In the genomic region with DNA sequence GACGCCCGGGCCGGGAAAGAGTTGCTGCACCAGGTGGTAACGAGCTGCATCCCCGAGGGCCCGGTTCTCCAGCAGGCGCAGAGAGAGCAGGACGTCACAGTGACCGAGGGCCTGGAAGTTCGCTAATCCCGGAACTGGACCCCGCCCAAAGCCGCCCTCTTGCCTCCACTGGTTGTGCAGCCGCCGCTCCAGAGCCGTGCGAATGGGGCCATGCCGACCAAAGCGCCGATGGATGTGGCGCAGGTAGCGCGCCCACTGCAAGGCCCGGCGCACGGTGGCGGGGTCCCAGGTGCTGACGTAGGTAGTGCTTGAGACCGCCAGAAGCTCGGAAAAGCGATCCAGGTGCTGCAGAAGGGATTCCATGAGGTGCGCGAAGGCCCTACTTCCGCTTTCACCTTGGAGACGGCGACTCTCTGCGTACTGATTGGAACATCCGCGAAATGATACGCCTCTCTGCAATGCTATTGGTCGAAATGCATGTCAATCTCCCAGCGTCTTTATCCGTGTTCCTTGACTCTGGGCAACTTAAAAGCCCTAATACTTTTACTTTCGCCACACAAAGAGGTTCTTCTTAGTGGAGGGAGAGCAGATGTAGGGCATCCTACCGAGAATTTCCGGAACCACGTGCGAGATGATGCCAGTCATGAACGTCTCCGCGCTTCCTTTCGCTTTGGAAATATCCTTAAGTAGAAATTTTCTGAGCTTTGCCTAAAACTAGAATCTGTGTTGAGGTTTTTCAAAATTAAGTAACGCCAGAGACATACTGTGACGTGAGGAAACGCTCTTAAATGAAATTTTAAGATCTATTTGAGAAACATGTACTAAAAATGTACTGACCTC, we compare ENCODE assay signal across 1 cellular context.
TF ChIP-seq lines count a peak whose summit lies in the region.

A gene with protein sequence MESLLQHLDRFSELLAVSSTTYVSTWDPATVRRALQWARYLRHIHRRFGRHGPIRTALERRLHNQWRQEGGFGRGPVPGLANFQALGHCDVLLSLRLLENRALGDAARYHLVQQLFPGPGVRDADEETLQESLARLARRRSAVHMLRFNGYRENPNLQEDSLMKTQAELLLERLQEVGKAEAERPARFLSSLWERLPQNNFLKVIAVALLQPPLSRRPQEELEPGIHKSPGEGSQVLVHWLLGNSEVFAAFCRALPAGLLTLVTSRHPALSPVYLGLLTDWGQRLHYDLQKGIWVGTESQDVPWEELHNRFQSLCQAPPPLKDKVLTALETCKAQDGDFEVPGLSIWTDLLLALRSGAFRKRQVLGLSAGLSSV (minus strand): TSS at position 376 of the 840 bp plus-strand sequence. CDS start 13 bp downstream, at position 363.

TF ChIP-seq in HepG2, 621 proteins besides CTCF, POLR2A, EP300 and RAD21 (continued from another document and continues in another):
- TF ChIP-seq ZKSCAN5 (CRISPR knock-in tag; IDR thresholded peaks at IDR 0.05) (no peak), ZFAT (CRISPR knock-in tag; conservative IDR thresholded peaks at IDR 0.05) (peak; percentile 93), FOSL1 (CRISPR knock-in tag; IDR thresholded peaks at IDR 0.05; ENCODE audit: borderline replicate concordance) (no peak), SP1 (IDR thresholded peaks at IDR 0.05) (no peak), SP1 (CRISPR knock-in tag; IDR thresholded peaks at IDR 0.05) (peak; percentile 62; the same call in 1 of the 2 replicates), MLLT10 (CRISPR knock-in tag; IDR thresholded peaks at IDR 0.05) (no peak), IKZF1 (IDR thresholded peaks at IDR 0.05) (no peak), ZNF629 (CRISPR knock-in tag; conservative IDR thresholded peaks at IDR 0.05) (0 out of 2 replicates have a peak, but pooled peaks have one; percentile 5), ERF (CRISPR knock-in tag; IDR thresholded peaks at IDR 0.05) (peak; percentile 55), ZSCAN21 (CRISPR knock-in tag; IDR thresholded peaks at IDR 0.05; ENCODE audit: borderline replicate concordance) (peak; percentile 57; the same call in 1 of the 2 replicates), RELA (CRISPR knock-in tag; IDR thresholded peaks at IDR 0.05) (no peak), KAT8 (CRISPR knock-in tag; IDR thresholded peaks at IDR 0.05) (peak; percentile 91), CHD4 (IDR thresholded peaks at IDR 0.05; ENCODE audit: borderline replicate concordance, low read length) (no peak), AHR (CRISPR knock-in tag; IDR thresholded peaks at IDR 0.05) (0 out of 2 replicates have a peak, but pooled peaks have one; percentile 68), MED1 (CRISPR knock-in tag; IDR thresholded peaks at IDR 0.05) (peak; percentile 39; the same call in 1 of the 2 replicates), ZNF598 (CRISPR knock-in tag; IDR thresholded peaks at IDR 0.05; ENCODE audit: borderline replicate concordance) (peak; percentile 86; the same call in 1 of the 2 replicates), AGO2 (optimal IDR thresholded peaks at IDR 0.05; ENCODE audit: low read depth, low read length) (peak; percentile 91), GPN1 (CRISPR knock-in tag; IDR thresholded peaks at IDR 0.05; ENCODE audit: borderline replicate concordance) (no peak; the same call in 1 of the 2 replicates), TGIF2 (CRISPR knock-in tag; IDR thresholded peaks at IDR 0.05) (0 out of 2 replicates have a peak, but pooled peaks have one; percentile 6), PTBP1 (IDR thresholded peaks at IDR 0.05; ENCODE audit: low read depth, low read length, poor library complexity, severe bottlenecking) (peak; percentile 59), FIP1L1 (IDR thresholded peaks at IDR 0.05; ENCODE audit: borderline replicate concordance, insufficient read depth, low read depth, low read length) (no peak), MBNL3 (CRISPR knock-in tag; conservative IDR thresholded peaks at IDR 0.05) (no peak), ZNF460 (CRISPR knock-in tag; IDR thresholded peaks at IDR 0.05; ENCODE audit: borderline replicate concordance) (peak; percentile 25; the same call in 1 of the 2 replicates), ZNF678 (CRISPR knock-in tag; IDR thresholded peaks at IDR 0.05) (no peak), ZNF564 (CRISPR knock-in tag; IDR thresholded peaks at IDR 0.05) (0 out of 2 replicates have a peak, but pooled peaks have one; percentile 62), KLF6 (CRISPR knock-in tag; IDR thresholded peaks at IDR 0.05) (no peak), RFX3 (CRISPR knock-in tag; IDR thresholded peaks at IDR 0.05) (peak; percentile 76), JUND (CRISPR knock-in tag; IDR thresholded peaks at IDR 0.05) (peak; percentile 67), ZKSCAN8 (CRISPR knock-in tag; IDR thresholded peaks at IDR 0.05; ENCODE audit: borderline replicate concordance) (no peak), XRCC5 (optimal IDR thresholded peaks at IDR 0.05; ENCODE audit: low read length) (no peak)
- TF ChIP-seq, protein P1, sequence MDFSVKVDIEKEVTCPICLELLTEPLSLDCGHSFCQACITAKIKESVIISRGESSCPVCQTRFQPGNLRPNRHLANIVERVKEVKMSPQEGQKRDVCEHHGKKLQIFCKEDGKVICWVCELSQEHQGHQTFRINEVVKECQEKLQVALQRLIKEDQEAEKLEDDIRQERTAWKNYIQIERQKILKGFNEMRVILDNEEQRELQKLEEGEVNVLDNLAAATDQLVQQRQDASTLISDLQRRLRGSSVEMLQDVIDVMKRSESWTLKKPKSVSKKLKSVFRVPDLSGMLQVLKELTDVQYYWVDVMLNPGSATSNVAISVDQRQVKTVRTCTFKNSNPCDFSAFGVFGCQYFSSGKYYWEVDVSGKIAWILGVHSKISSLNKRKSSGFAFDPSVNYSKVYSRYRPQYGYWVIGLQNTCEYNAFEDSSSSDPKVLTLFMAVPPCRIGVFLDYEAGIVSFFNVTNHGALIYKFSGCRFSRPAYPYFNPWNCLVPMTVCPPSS (IDR thresholded peaks at IDR 0.05) = no peak
- TF ChIP-seq, protein P2, sequence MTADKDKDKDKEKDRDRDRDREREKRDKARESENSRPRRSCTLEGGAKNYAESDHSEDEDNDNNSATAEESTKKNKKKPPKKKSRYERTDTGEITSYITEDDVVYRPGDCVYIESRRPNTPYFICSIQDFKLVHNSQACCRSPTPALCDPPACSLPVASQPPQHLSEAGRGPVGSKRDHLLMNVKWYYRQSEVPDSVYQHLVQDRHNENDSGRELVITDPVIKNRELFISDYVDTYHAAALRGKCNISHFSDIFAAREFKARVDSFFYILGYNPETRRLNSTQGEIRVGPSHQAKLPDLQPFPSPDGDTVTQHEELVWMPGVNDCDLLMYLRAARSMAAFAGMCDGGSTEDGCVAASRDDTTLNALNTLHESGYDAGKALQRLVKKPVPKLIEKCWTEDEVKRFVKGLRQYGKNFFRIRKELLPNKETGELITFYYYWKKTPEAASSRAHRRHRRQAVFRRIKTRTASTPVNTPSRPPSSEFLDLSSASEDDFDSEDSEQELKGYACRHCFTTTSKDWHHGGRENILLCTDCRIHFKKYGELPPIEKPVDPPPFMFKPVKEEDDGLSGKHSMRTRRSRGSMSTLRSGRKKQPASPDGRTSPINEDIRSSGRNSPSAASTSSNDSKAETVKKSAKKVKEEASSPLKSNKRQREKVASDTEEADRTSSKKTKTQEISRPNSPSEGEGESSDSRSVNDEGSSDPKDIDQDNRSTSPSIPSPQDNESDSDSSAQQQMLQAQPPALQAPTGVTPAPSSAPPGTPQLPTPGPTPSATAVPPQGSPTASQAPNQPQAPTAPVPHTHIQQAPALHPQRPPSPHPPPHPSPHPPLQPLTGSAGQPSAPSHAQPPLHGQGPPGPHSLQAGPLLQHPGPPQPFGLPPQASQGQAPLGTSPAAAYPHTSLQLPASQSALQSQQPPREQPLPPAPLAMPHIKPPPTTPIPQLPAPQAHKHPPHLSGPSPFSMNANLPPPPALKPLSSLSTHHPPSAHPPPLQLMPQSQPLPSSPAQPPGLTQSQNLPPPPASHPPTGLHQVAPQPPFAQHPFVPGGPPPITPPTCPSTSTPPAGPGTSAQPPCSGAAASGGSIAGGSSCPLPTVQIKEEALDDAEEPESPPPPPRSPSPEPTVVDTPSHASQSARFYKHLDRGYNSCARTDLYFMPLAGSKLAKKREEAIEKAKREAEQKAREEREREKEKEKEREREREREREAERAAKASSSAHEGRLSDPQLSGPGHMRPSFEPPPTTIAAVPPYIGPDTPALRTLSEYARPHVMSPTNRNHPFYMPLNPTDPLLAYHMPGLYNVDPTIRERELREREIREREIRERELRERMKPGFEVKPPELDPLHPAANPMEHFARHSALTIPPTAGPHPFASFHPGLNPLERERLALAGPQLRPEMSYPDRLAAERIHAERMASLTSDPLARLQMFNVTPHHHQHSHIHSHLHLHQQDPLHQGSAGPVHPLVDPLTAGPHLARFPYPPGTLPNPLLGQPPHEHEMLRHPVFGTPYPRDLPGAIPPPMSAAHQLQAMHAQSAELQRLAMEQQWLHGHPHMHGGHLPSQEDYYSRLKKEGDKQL (CRISPR knock-in tag; IDR thresholded peaks at IDR 0.05; ENCODE audit: low read depth) = no peak
- TF ChIP-seq, protein P3, sequence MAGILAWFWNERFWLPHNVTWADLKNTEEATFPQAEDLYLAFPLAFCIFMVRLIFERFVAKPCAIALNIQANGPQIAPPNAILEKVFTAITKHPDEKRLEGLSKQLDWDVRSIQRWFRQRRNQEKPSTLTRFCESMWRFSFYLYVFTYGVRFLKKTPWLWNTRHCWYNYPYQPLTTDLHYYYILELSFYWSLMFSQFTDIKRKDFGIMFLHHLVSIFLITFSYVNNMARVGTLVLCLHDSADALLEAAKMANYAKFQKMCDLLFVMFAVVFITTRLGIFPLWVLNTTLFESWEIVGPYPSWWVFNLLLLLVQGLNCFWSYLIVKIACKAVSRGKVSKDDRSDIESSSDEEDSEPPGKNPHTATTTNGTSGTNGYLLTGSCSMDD (CRISPR knock-in tag; IDR thresholded peaks at IDR 0.05) = no peak
- TF ChIP-seq, protein P4, sequence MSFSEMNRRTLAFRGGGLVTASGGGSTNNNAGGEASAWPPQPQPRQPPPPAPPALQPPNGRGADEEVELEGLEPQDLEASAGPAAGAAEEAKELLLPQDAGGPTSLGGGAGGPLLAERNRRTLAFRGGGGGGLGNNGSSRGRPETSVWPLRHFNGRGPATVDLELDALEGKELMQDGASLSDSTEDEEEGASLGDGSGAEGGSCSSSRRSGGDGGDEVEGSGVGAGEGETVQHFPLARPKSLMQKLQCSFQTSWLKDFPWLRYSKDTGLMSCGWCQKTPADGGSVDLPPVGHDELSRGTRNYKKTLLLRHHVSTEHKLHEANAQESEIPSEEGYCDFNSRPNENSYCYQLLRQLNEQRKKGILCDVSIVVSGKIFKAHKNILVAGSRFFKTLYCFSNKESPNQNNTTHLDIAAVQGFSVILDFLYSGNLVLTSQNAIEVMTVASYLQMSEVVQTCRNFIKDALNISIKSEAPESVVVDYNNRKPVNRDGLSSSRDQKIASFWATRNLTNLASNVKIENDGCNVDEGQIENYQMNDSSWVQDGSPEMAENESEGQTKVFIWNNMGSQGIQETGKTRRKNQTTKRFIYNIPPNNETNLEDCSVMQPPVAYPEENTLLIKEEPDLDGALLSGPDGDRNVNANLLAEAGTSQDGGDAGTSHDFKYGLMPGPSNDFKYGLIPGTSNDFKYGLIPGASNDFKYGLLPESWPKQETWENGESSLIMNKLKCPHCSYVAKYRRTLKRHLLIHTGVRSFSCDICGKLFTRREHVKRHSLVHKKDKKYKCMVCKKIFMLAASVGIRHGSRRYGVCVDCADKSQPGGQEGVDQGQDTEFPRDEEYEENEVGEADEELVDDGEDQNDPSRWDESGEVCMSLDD (CRISPR knock-in tag; IDR thresholded peaks at IDR 0.05; ENCODE audit: borderline replicate concordance) = no peak
- TF ChIP-seq, protein P5, sequence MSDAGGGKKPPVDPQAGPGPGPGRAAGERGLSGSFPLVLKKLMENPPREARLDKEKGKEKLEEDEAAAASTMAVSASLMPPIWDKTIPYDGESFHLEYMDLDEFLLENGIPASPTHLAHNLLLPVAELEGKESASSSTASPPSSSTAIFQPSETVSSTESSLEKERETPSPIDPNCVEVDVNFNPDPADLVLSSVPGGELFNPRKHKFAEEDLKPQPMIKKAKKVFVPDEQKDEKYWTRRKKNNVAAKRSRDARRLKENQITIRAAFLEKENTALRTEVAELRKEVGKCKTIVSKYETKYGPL (CRISPR knock-in tag; IDR thresholded peaks at IDR 0.05) = 0 out of 2 replicates have a peak, but pooled peaks have one; percentile 1
- TF ChIP-seq, protein P6, sequence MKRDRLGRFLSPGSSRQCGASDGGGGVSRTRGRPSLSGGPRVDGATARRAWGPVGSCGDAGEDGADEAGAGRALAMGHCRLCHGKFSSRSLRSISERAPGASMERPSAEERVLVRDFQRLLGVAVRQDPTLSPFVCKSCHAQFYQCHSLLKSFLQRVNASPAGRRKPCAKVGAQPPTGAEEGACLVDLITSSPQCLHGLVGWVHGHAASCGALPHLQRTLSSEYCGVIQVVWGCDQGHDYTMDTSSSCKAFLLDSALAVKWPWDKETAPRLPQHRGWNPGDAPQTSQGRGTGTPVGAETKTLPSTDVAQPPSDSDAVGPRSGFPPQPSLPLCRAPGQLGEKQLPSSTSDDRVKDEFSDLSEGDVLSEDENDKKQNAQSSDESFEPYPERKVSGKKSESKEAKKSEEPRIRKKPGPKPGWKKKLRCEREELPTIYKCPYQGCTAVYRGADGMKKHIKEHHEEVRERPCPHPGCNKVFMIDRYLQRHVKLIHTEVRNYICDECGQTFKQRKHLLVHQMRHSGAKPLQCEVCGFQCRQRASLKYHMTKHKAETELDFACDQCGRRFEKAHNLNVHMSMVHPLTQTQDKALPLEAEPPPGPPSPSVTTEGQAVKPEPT (CRISPR knock-in tag; IDR thresholded peaks at IDR 0.05; ENCODE audit: low read depth) = no peak
- TF ChIP-seq, protein P7, sequence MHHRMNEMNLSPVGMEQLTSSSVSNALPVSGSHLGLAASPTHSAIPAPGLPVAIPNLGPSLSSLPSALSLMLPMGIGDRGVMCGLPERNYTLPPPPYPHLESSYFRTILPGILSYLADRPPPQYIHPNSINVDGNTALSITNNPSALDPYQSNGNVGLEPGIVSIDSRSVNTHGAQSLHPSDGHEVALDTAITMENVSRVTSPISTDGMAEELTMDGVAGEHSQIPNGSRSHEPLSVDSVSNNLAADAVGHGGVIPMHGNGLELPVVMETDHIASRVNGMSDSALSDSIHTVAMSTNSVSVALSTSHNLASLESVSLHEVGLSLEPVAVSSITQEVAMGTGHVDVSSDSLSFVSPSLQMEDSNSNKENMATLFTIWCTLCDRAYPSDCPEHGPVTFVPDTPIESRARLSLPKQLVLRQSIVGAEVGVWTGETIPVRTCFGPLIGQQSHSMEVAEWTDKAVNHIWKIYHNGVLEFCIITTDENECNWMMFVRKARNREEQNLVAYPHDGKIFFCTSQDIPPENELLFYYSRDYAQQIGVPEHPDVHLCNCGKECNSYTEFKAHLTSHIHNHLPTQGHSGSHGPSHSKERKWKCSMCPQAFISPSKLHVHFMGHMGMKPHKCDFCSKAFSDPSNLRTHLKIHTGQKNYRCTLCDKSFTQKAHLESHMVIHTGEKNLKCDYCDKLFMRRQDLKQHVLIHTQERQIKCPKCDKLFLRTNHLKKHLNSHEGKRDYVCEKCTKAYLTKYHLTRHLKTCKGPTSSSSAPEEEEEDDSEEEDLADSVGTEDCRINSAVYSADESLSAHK (CRISPR knock-in tag; IDR thresholded peaks at IDR 0.05; ENCODE audit: borderline replicate concordance) = no peak
- TF ChIP-seq, protein P8, sequence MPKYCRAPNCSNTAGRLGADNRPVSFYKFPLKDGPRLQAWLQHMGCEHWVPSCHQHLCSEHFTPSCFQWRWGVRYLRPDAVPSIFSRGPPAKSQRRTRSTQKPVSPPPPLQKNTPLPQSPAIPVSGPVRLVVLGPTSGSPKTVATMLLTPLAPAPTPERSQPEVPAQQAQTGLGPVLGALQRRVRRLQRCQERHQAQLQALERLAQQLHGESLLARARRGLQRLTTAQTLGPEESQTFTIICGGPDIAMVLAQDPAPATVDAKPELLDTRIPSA (CRISPR knock-in tag; IDR thresholded peaks at IDR 0.05; ENCODE audit: borderline replicate concordance) = peak; percentile 24; the same call in 1 of the 2 replicates
- TF ChIP-seq, protein P9, sequence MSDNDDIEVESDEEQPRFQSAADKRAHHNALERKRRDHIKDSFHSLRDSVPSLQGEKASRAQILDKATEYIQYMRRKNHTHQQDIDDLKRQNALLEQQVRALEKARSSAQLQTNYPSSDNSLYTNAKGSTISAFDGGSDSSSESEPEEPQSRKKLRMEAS (IDR thresholded peaks at IDR 0.05) = peak; percentile 72
